In genomic region chr15:87917480-87917879, GRCh38 we compare ENCODE assay signal across 23 cellular contexts.
"Had no signal": no experiment of that assay in that cellular context is flagged by ENCODE, and none has a peak within 500 bp of the region (broad histone marks: within the 10 kb centered on the region; RNA-seq: fewer than 3 reads in every experiment).

No MANE protein-coding gene starts in this region.

- ATAC-seq: K562, Panc1, Right ventricle myocardium inferior, SK-N-SH treated with all-trans-retinoic acid at 6 μM for 48 hours had no signal

- DNase-seq: Kasumi-1, MG63, NCI-H1092, NCI-H1105 treated with DMSO at 0.1 percent for 48 hours, NCI-H1417 treated with DMSO at 0.1 percent for 48 hours, NCI-H146, NCI-H1694 treated with DMSO at 0.1 percent for 48 hours, NCI-H1930, NCI-H2081, NCI-H2107, NCI-H2227 treated with DMSO at 0.1 percent for 48 hours, NCI-H524, NCI-H526 treated with DMSO at 0.1 percent for 48 hours, NCI-H774, SHP77 treated with DMSO at 0.1 percent for 48 hours, SJCRH30 had no signal

- H3K9ac ChIP-seq: KMS-11 had no signal

- H3K27ac ChIP-seq: KMS-11, RWPE1, SJCRH30 had no signal

- H3K4me3 Mint-ChIP-seq: IgD-negative memory B cell had no signal

- H3K36me3 Mint-ChIP-seq: IgD-negative memory B cell had no signal

- H3K36me3 ChIP-seq: MG63, SJCRH30 had no signal

- H3K4me3 ChIP-seq: K562, MG63, SJCRH30 had no signal

- H3K27me3 Mint-ChIP-seq: IgD-negative memory B cell had no signal

- H3K4me2 ChIP-seq: KMS-11 had no signal

- H3K27ac Mint-ChIP-seq: IgD-negative memory B cell had no signal

- H3K27me3 ChIP-seq: MG63, SJCRH30 had no signal

- H3K4me1 Mint-ChIP-seq: IgD-negative memory B cell had no signal

- H3K4me1 ChIP-seq: SJCRH30 had no signal

- H3K9me3 ChIP-seq: MG63, SJCRH30 had no signal
